8 cellular contexts compared by ENCODE assay signal in genomic region chr19:7830823-7831222, GRCh38. TPM values are rescaled to one million over a fixed set of nuclear protein-coding genes. Genes with fewer than 3 reads are reported as not detected.
A peak's percentile ranks its signal among the peaks of the same experiment; 100 is the strongest.
DNase-seq lines count a peak whose midpoint lies in the region; ATAC-seq, FAIRE-seq and TF ChIP-seq lines count a peak whose summit lies in the region.
"Had no signal": no experiment of that assay in that cellular context is flagged by ENCODE, and none has a peak within 500 bp of the region (broad histone marks: within the 10 kb centered on the region; RNA-seq: fewer than 3 reads in every experiment).

No MANE protein-coding gene starts in this region.

- ATAC-seq in activated B cell treated with CpG ODN at 0.5 μM for 24 hours (ENCODE audit: low read depth) (no peak), right cardiac atrium (no peak)
- ATAC-seq in stimulated activated naive B cell treated with anti-CD40 and anti-IgM and Interleukin-4, amounts not matched to agents 10 μg/mL and 1 μg/mL and 100 μg/mL, for 72 hours (replicated peaks), result no peak

- peaks cover 23% of the 10 kb centered on the region for H3K4me1 Mint-ChIP-seq in activated B cell treated with CpG ODN at 0.5 μM for 24 hours
- H3K4me1 Mint-ChIP-seq in stimulated activated naive B cell treated with anti-CD40 and anti-IgM and Interleukin-4, amounts not matched to agents 10 μg/mL and 1 μg/mL and 100 μg/mL, for 72 hours, result peaks cover 22 to 39% of the 10 kb centered on the region in 2 donors

- no peaks in the 10 kb centered on the region for H3K36me3 ChIP-seq in HEK293 (ENCODE audit: control insufficient read depth in 2 of 2, insufficient read depth in 1 of 2, low read length in 2 of 2)

- POLR2A ChIA-PET in HEK293 (lab: Yijun Ruan, JAX) (interaction anchor here (0.9 to 1.5 kb wide), 2 partner anchors 31 to 731 kb away, joined by 3 to 4 read pairs; no protein-coding TSS in a partner anchor), activated B cell treated with CpG ODN at 0.5 μM for 24 hours (lab: Charles Lee) (interaction anchor here (0.6 to 1.1 kb wide), 2 partner anchors 90 to 483 kb away, joined by 3 to 4 read pairs; partner anchors contain the start of gene SNAPC2)

- no peaks in the 10 kb centered on the region for H3K9me3 Mint-ChIP-seq in activated B cell treated with CpG ODN at 0.5 μM for 24 hours
- no peaks in the 10 kb centered on the region for H3K9me3 Mint-ChIP-seq in stimulated activated naive B cell treated with anti-CD40 and anti-IgM and Interleukin-4, amounts not matched to agents 10 μg/mL and 1 μg/mL and 100 μg/mL, for 72 hours

- DNase-seq in activated B cell treated with CpG ODN at 0.5 μM for 24 hours, result no peak
- DNase-seq in right cardiac atrium, result no peak
- no peak for DNase-seq in stimulated activated naive B cell treated with anti-CD40 and anti-IgM and Interleukin-4, amounts not matched to agents 10 μg/mL and 1 μg/mL and 100 μg/mL, for 72 hours
- no peak for DNase-seq in NCI-H510A (lab: John Stamatoyannopoulos, UW)
- DNase-seq in GM12892 (ENCODE audit: insufficient read length), result no peak
- no peak for DNase-seq in NCI-H2081 treated with DMSO at 0.1 percent for 48 hours (lab: John Stamatoyannopoulos, UW)
- DNase-seq: NCI-H1694 had no signal

- no peaks in the 10 kb centered on the region for H3K36me3 Mint-ChIP-seq in activated B cell treated with CpG ODN at 0.5 μM for 24 hours (ENCODE audit: low read depth)
- no peaks in the 10 kb centered on the region for H3K36me3 Mint-ChIP-seq in stimulated activated naive B cell treated with anti-CD40 and anti-IgM and Interleukin-4, amounts not matched to agents 10 μg/mL and 1 μg/mL and 100 μg/mL, for 72 hours

- intact Hi-C loops in activated B cell treated with CpG ODN at 0.5 μM for 24 hours (cut with micrococcal nuclease) (loop anchor here (1.0 kb wide), 1 partner anchor 309 kb away; the partner anchor contains the start of gene MCOLN1), right cardiac atrium (cut with DNase I) (no loop called here)

- H3K27ac Mint-ChIP-seq in activated B cell treated with CpG ODN at 0.5 μM for 24 hours, result no peak overlapping the region
- peak overlapping the region; percentile 82 for H3K27ac Mint-ChIP-seq in stimulated activated naive B cell treated with anti-CD40 and anti-IgM and Interleukin-4, amounts not matched to agents 10 μg/mL and 1 μg/mL and 100 μg/mL, for 72 hours

- TF ChIP-seq POLR2A in GM12892 (IDR thresholded peaks at IDR 0.05; ENCODE audit: low read depth, low read length), result no peak

- H3K4me1 ChIP-seq in HEK293 (ENCODE audit: control insufficient read depth, insufficient read depth, low read length) (no peaks in the 10 kb centered on the region), right cardiac atrium (ENCODE audit: control insufficient read depth, insufficient read depth, low read length) (peaks cover 7% of the 10 kb centered on the region)

- H3K27me3 Mint-ChIP-seq in activated B cell treated with CpG ODN at 0.5 μM for 24 hours, result no peaks in the 10 kb centered on the region
- H3K27me3 Mint-ChIP-seq in stimulated activated naive B cell treated with anti-CD40 and anti-IgM and Interleukin-4, amounts not matched to agents 10 μg/mL and 1 μg/mL and 100 μg/mL, for 72 hours, result peaks cover 0 to 8% of the 10 kb centered on the region in 2 donors

- TF ChIP-seq CTCF in HEK293 (tag by site-specific recombination; IDR thresholded peaks at IDR 0.05), result no peak
- TF ChIP-seq CTCF in activated B cell treated with CpG ODN at 0.5 μM for 24 hours (IDR thresholded peaks at IDR 0.05), result no peak

- CTCF ChIA-PET in HEK293 (lab: Yijun Ruan, JAX), result interaction anchor here (0.6 to 1.7 kb wide), 4 partner anchors 23 to 477 kb away, joined by 3 to 7 read pairs (median 4); no protein-coding TSS in a partner anchor
- CTCF ChIA-PET in activated B cell treated with CpG ODN at 0.5 μM for 24 hours (lab: Charles Lee), result interaction anchor here (0.7 to 1.5 kb wide), 2 partner anchors 12 to 23 kb away, joined by 3 read pairs; no protein-coding TSS in a partner anchor

- H3K4me3 ChIP-seq in HEK293 (ENCODE audit: low read depth, low read length) (peak overlapping the region; percentile 80), right cardiac atrium (ENCODE audit: low read length) (peak overlapping the region; percentile 99)

- H3K27me3 ChIP-seq in right cardiac atrium (ENCODE audit: control insufficient read depth, insufficient read depth), result no peaks in the 10 kb centered on the region

- WGBS in right cardiac atrium, result 33% methylated on average over 7 of the region's 7 CpGs

- no peaks in the 10 kb centered on the region for H3K9me3 ChIP-seq in HEK293 (ENCODE audit: control insufficient read depth, insufficient read depth, low read depth, low read length)
- no peaks in the 10 kb centered on the region for H3K9me3 ChIP-seq in right cardiac atrium (ENCODE audit: control insufficient read depth, low read length)

- FAIRE-seq in GM12892 (lab: Jason Lieb, UNC), result no peak

- no peak overlapping the region for H3K27ac ChIP-seq in HEK293 (ENCODE audit: extremely low read depth, low read depth, low read length)
- no peak overlapping the region for H3K27ac ChIP-seq in right cardiac atrium (ENCODE audit: low read length)

- peak overlapping the region; percentile 77 for H3K4me3 Mint-ChIP-seq in activated B cell treated with CpG ODN at 0.5 μM for 24 hours
- peak overlapping the region; percentile 85 to 87 for H3K4me3 Mint-ChIP-seq in stimulated activated naive B cell treated with anti-CD40 and anti-IgM and Interleukin-4, amounts not matched to agents 10 μg/mL and 1 μg/mL and 100 μg/mL, for 72 hours

TF ChIP-seq in HEK293, 187 proteins besides CTCF, POLR2A, EP300 and RAD21:
- TF ChIP-seq PATZ1 (tag by site-specific recombination; IDR thresholded peaks at IDR 0.05) (peak; percentile 15; the same call in 1 of the 2 replicates), ZNF175 (tag by site-specific recombination; IDR thresholded peaks at IDR 0.05) (no peak), ZBTB17 (tag by site-specific recombination; IDR thresholded peaks at IDR 0.05) (0 out of 2 replicates have a peak, but pooled peaks have one; percentile 15), GLI2 (tag by site-specific recombination; IDR thresholded peaks at IDR 0.05; ENCODE audit: borderline replicate concordance, low read depth) (no peak), ZNF596 (tag by site-specific recombination; IDR thresholded peaks at IDR 0.05) (no peak), INSM2 (tag by site-specific recombination; IDR thresholded peaks at IDR 0.05) (no peak), ZNF335 (tag by site-specific recombination; conservative IDR thresholded peaks at IDR 0.05) (0 out of 2 replicates have a peak, but pooled peaks have one; percentile 9), GLIS2 (tag by site-specific recombination; IDR thresholded peaks at IDR 0.05) (0 out of 2 replicates have a peak, but pooled peaks have one; percentile 41)
TF ChIP-seq in HEK293: peak in this region for 4.

RNA-seq across cellular contexts. Expression of gene EVI5L, which starts 0.8 kb away (rescaled TPM):
- total RNA-seq in activated B cell treated with CpG ODN at 0.5 μM for 24 hours, result 9.2 and 12.8 TPM in 2 replicates
- total RNA-seq in right cardiac atrium, result 10 to 100 TPM; 17.7 to 20.5 (median 18.6) TPM
- polyA plus RNA-seq in right cardiac atrium, result 22.2 TPM
- 7.0 TPM for polyA plus RNA-seq in GM12892 (2012; ENCODE audit: missing spikeins)

RNA-seq across cellular contexts. Expression of gene PRR36, which starts 43.4 kb away (rescaled TPM):
- total RNA-seq in activated B cell treated with CpG ODN at 0.5 μM for 24 hours (not detected in 2 replicates), right cardiac atrium (under 1 TPM in 2 of 4 donors, not detected in 2; 0.29 to 0.34 TPM)
- polyA plus RNA-seq in right cardiac atrium, result 0.11 TPM
- polyA plus RNA-seq in GM12892 (2012; ENCODE audit: missing spikeins), result not detected

RNA-seq across cellular contexts. Expression of gene LRRC8E, which starts 57.5 kb away (rescaled TPM):
- total RNA-seq in activated B cell treated with CpG ODN at 0.5 μM for 24 hours, result not detected in 2 replicates
- total RNA-seq in right cardiac atrium, result 1 to 10 TPM in 2 of 4 donors, under 1 TPM in 2; 0.93 to 1.2 (median 0.97) TPM
- 0.36 TPM for polyA plus RNA-seq in right cardiac atrium
- polyA plus RNA-seq in GM12892 (2012; ENCODE audit: missing spikeins), result not detected
